12 cellular contexts compared by ENCODE assay signal in genomic region chr11:93000511-93001476, GRCh38. TPM values are rescaled to one million over a fixed set of nuclear protein-coding genes. Genes with fewer than 3 reads are reported as not detected.
DNase-seq lines count a peak whose midpoint lies in the region; ATAC-seq and TF ChIP-seq lines count a peak whose summit lies in the region.
"Had no signal": no experiment of that assay in that cellular context is flagged by ENCODE, and none has a peak within 500 bp of the region (broad histone marks: within the 10 kb centered on the region; RNA-seq: fewer than 3 reads in every experiment).

No MANE protein-coding gene starts in this region.

- DNase-seq in Daoy (ENCODE audit: low read depth) (peak; percentile 39), PC-9 (peak; percentile 33 to 83), dermis blood vessel endothelial cell (peak; percentile 49), non-pigmented ciliary epithelial cell (ENCODE audit: low read depth) (peak; percentile 65), body of pancreas (no peak), gastrocnemius medialis (no peak), T-helper 9 cell (no peak)
- DNase-seq: activated CD8-positive, alpha-beta memory T cell treated with anti-CD3 and anti-CD28 coated beads, Interleukin-2, amount 50 U/mL, for 4 hours; NCI-H2107 had no signal

- POLR2A ChIA-PET in PC-9 (lab: Charles Lee; ENCODE audit: unreplicated experiment) = interaction anchor here (0.7 kb wide), 1 partner anchor 16 kb away, joined by 4 read pairs; no protein-coding TSS in a partner anchor

- CTCF ChIA-PET in PC-9 (lab: Charles Lee) = interaction anchor here (0.5 kb wide), 1 partner anchor 585 kb away, joined by 3 read pairs; no protein-coding TSS in a partner anchor

- TF ChIP-seq POLR2A in body of pancreas (IDR thresholded peaks at IDR 0.05) (no peak), gastrocnemius medialis (IDR thresholded peaks at IDR 0.05) (no peak)

- peaks cover 17% of the 10 kb centered on the region for H3K9me3 ChIP-seq in PC-9 (ENCODE audit: insufficient read depth, low read depth)
- no peaks in the 10 kb centered on the region for H3K9me3 ChIP-seq in body of pancreas
- H3K9me3 ChIP-seq in gastrocnemius medialis = no peaks in the 10 kb centered on the region

- ATAC-seq in body of pancreas = no peak
- no peak for ATAC-seq in HG03457 (IDR thresholded peaks at IDR 0.05; ENCODE audit: unreplicated experiment)
- no peak for ATAC-seq in gastrocnemius medialis

- no peaks in the 10 kb centered on the region for H3K9me2 ChIP-seq in PC-9 (ENCODE audit: insufficient read depth)

- H3K4me2 ChIP-seq in PC-9 = peak overlapping the region; percentile 26

- no peaks in the 10 kb centered on the region for H3K79me2 ChIP-seq in PC-9 (ENCODE audit: low read depth)

- BruUV-seq in PC-9 (replicated peaks; lab: Mats Ljungman, UMichigan) = TSS peak; percentile 74

- peak overlapping the region; percentile 84 for H3K27ac ChIP-seq in PC-9
- no peak overlapping the region for H3K27ac ChIP-seq in body of pancreas
- no peak overlapping the region for H3K27ac ChIP-seq in gastrocnemius medialis
- H3K27ac ChIP-seq: tibial nerve had no signal

- H3K4me1 ChIP-seq in PC-9 (replicated peaks; ENCODE audit: insufficient read depth) = peaks cover 29% of the 10 kb centered on the region
- no peaks in the 10 kb centered on the region for H3K4me1 ChIP-seq in body of pancreas
- no peaks in the 10 kb centered on the region for H3K4me1 ChIP-seq in gastrocnemius medialis
- H3K4me1 ChIP-seq: tibial nerve had no signal

- TF ChIP-seq CTCF in PC-9 (conservative IDR thresholded peaks at IDR 0.05) = no peak
- TF ChIP-seq CTCF in body of pancreas (IDR thresholded peaks at IDR 0.05) = no peak
- TF ChIP-seq CTCF in gastrocnemius medialis (IDR thresholded peaks at IDR 0.05 in 4 of 5, conservative IDR thresholded peaks at IDR 0.05 in 1 of 5) = no peak

- H4K20me1 ChIP-seq in PC-9 (ENCODE audit: insufficient read depth) = no peaks in the 10 kb centered on the region

- H2AFZ ChIP-seq in PC-9 = 0 out of 2 replicates have a peak overlapping the region, but pooled peaks have one; percentile 23

- H3K36me3 ChIP-seq in PC-9 (ENCODE audit: low read depth) (no peaks in the 10 kb centered on the region), body of pancreas (replicated peaks in 1 of 2; ENCODE audit: insufficient read depth in 1 of 2, low read depth in 2 of 2) (no peaks in the 10 kb centered on the region), gastrocnemius medialis (no peaks in the 10 kb centered on the region)
- H3K36me3 ChIP-seq: tibial nerve had no signal

- in situ Hi-C loops in gastrocnemius medialis (cut with MboI; ENCODE audit: low sequenced_read_pairs in 4 of 4) = no loop called here

- H3K4me3 ChIP-seq in PC-9 = no peak overlapping the region
- H3K4me3 ChIP-seq in body of pancreas = no peak overlapping the region
- no peak overlapping the region for H3K4me3 ChIP-seq in gastrocnemius medialis
- H3K4me3 ChIP-seq: tibial nerve had no signal

- H3K27me3 ChIP-seq in PC-9 (ENCODE audit: insufficient read depth, low read depth) (no peaks in the 10 kb centered on the region), body of pancreas (no peaks in the 10 kb centered on the region), gastrocnemius medialis (no peaks in the 10 kb centered on the region)
- H3K27me3 ChIP-seq: tibial nerve had no signal

- intact Hi-C loops in PC-9 (cut with micrococcal nuclease; ENCODE audit: unreplicated experiment) = no loop called here
- intact Hi-C loops in body of pancreas (cut with DNase I) = no loop called here
- intact Hi-C loops in gastrocnemius medialis (cut with DNase I; ENCODE audit: low total_unique reads) = no loop called here

- WGBS in body of pancreas, 2 donors = 57 to 72% methylated on average over 2 of the region's 2 CpGs

- peaks cover 12% of the 10 kb centered on the region for H3F3A ChIP-seq in PC-9 (ENCODE audit: insufficient read depth, low read depth)

RNA-seq across cellular contexts. Expression of gene MTNR1B, which starts 31.3 kb away (rescaled TPM):
- total RNA-seq in Daoy (2014; rRNA removed; shearing (Covaris generic)) = not detected in 2 replicates
- total RNA-seq in PC-9 (2021) = not detected in 2 replicates
- not detected in 2 replicates for total RNA-seq in dermis blood vessel endothelial cell
- not detected for total RNA-seq in body of pancreas
- total RNA-seq in gastrocnemius medialis = not detected
- total RNA-seq: T-helper 1 cell treated with Interleukin-12 subunit alpha and Interleukin-12 subunit beta and Interleukin-4 antibody, amounts not matched to agents 30 ng/mL and 1 ng/mL, for 36 hours; tibial nerve had no signal

Comparison
In these comparisons a context has a peak if more than half of its experiments do, and no peak if none do; other contexts are left out.
1. DNase-seq: peak in Daoy (single experiment), PC-9 (2 of 2), dermis blood vessel endothelial cell (single experiment) and non-pigmented ciliary epithelial cell (single experiment); none in body of pancreas (0 of 4), gastrocnemius medialis (0 of 2) and T-helper 9 cell (single experiment).